ENCODE assay signal across 1 cellular context in genomic region chr5:88683506-88684135, GRCh38.
TF ChIP-seq lines count a peak whose summit lies in the region.

No MANE protein-coding gene starts in this region.

TF ChIP-seq in WTC11, 78 proteins besides CTCF, POLR2A, EP300 and RAD21 (continued from another document):
- no peak for TF ChIP-seq OVOL2 (CRISPR knock-in tag; IDR thresholded peaks at IDR 0.05; ENCODE audit: borderline replicate concordance)
- TF ChIP-seq SP1 (CRISPR knock-in tag; conservative IDR thresholded peaks at IDR 0.05) = no peak
- TF ChIP-seq, protein P1, sequence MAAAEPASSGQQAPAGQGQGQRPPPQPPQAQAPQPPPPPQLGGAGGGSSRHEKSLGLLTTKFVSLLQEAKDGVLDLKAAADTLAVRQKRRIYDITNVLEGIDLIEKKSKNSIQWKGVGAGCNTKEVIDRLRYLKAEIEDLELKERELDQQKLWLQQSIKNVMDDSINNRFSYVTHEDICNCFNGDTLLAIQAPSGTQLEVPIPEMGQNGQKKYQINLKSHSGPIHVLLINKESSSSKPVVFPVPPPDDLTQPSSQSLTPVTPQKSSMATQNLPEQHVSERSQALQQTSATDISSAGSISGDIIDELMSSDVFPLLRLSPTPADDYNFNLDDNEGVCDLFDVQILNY (CRISPR knock-in tag; IDR thresholded peaks at IDR 0.05) = no peak
- TF ChIP-seq, protein P2, sequence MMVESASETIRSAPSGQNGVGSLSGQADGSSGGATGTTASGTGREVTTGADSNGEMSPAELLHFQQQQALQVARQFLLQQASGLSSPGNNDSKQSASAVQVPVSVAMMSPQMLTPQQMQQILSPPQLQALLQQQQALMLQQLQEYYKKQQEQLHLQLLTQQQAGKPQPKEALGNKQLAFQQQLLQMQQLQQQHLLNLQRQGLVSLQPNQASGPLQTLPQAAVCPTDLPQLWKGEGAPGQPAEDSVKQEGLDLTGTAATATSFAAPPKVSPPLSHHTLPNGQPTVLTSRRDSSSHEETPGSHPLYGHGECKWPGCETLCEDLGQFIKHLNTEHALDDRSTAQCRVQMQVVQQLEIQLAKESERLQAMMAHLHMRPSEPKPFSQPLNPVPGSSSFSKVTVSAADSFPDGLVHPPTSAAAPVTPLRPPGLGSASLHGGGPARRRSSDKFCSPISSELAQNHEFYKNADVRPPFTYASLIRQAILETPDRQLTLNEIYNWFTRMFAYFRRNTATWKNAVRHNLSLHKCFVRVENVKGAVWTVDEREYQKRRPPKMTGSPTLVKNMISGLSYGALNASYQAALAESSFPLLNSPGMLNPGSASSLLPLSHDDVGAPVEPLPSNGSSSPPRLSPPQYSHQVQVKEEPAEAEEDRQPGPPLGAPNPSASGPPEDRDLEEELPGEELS (CRISPR knock-in tag; IDR thresholded peaks at IDR 0.05) = no peak
- TF ChIP-seq SOX15 (CRISPR knock-in tag; IDR thresholded peaks at IDR 0.05) = no peak
- TF ChIP-seq, protein P3, sequence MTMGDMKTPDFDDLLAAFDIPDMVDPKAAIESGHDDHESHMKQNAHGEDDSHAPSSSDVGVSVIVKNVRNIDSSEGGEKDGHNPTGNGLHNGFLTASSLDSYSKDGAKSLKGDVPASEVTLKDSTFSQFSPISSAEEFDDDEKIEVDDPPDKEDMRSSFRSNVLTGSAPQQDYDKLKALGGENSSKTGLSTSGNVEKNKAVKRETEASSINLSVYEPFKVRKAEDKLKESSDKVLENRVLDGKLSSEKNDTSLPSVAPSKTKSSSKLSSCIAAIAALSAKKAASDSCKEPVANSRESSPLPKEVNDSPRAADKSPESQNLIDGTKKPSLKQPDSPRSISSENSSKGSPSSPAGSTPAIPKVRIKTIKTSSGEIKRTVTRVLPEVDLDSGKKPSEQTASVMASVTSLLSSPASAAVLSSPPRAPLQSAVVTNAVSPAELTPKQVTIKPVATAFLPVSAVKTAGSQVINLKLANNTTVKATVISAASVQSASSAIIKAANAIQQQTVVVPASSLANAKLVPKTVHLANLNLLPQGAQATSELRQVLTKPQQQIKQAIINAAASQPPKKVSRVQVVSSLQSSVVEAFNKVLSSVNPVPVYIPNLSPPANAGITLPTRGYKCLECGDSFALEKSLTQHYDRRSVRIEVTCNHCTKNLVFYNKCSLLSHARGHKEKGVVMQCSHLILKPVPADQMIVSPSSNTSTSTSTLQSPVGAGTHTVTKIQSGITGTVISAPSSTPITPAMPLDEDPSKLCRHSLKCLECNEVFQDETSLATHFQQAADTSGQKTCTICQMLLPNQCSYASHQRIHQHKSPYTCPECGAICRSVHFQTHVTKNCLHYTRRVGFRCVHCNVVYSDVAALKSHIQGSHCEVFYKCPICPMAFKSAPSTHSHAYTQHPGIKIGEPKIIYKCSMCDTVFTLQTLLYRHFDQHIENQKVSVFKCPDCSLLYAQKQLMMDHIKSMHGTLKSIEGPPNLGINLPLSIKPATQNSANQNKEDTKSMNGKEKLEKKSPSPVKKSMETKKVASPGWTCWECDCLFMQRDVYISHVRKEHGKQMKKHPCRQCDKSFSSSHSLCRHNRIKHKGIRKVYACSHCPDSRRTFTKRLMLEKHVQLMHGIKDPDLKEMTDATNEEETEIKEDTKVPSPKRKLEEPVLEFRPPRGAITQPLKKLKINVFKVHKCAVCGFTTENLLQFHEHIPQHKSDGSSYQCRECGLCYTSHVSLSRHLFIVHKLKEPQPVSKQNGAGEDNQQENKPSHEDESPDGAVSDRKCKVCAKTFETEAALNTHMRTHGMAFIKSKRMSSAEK (CRISPR knock-in tag; IDR thresholded peaks at IDR 0.05; ENCODE audit: borderline replicate concordance) = no peak
- no peak for TF ChIP-seq MXD4 (CRISPR knock-in tag; IDR thresholded peaks at IDR 0.05; ENCODE audit: borderline replicate concordance)
- TF ChIP-seq PRRX2 (CRISPR knock-in tag; IDR thresholded peaks at IDR 0.05) = no peak
